8 cellular contexts compared by ENCODE assay signal in the genomic region with DNA sequence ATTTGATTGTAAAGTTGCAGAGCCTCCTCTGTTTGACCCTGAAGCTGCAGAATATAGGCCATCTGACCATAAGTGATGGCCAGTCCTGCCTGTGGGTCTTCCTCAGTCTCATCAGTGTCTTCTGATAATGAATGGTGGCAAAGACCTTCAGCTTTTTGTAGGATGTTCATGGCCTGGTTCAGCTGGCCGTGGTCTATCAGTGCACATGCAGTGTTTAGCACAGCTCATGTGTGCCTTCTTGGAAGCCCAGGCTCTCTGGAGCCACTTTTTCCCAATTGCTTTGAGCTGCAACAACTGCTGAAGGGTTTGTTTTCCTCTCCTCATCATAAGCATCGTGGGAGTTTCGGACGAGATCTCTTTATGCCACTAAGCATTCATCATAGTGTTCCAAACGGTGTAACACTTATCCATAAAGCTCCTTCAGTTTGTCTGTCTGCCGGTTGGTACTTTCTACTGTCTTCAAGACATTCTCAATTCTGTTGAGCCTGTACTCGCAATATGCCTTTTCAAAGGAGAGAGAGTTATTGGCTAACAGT.
DNase-seq lines count a peak whose midpoint lies in the region; ATAC-seq and TF ChIP-seq lines count a peak whose summit lies in the region.

No MANE protein-coding gene starts in this region.

- H3K27ac ChIP-seq in 22Rv1, result peak overlapping the region; percentile 84
- H3K27ac ChIP-seq in IMR-90 (ENCODE audit: insufficient read depth, low read length), result no peak overlapping the region
- H3K27ac ChIP-seq in epithelial cell of prostate, result peak overlapping the region; percentile 78

- H3K4me1 ChIP-seq in IMR-90 (ENCODE audit: control insufficient read depth, insufficient read depth, low read length), result peaks cover 5% of the 10 kb centered on the region; the same call in 1 of the 2 replicates

- peaks cover 6 to 38% of the 10 kb centered on the region in 2 experiments for H3K79me1 ChIP-seq in IMR-90 (ENCODE audit: low read depth in 1 of 2, low read length in 2 of 2)

- no peak for TF ChIP-seq RAD21 in IMR-90 (IDR thresholded peaks at IDR 0.05; ENCODE audit: low read length)

- no peak overlapping the region for H4K91ac ChIP-seq in IMR-90 (ENCODE audit: insufficient read depth, low read depth, low read length)

- no peak overlapping the region for H3K9ac ChIP-seq in IMR-90 (ENCODE audit: low read depth, low read length)

- DNase-seq in IMR-90 (no peak), epithelial cell of prostate (ENCODE audit: low read depth, low spot score) (no peak), HT-29 (ENCODE audit: low spot score) (no peak), GF-D8 (lab: John Stamatoyannopoulos, UW) (no peak), DMS153 treated with DMSO at 0.1 percent for 48 hours (lab: John Stamatoyannopoulos, UW; ENCODE audit: unreplicated experiment) (no peak)
- no peak for DNase-seq in stimulated activated naive CD4-positive, alpha-beta T cell treated with Interleukin-2 at 50 U/mL for 16 hours (lab: John Stamatoyannopoulos, UW)

- H2AK9ac ChIP-seq in IMR-90 (replicated peaks; ENCODE audit: low read depth, low read length, poor library complexity), result no peak overlapping the region

- no peak overlapping the region for H2BK5ac ChIP-seq in IMR-90 (ENCODE audit: low read depth, low read length, poor library complexity, severe bottlenecking)

- intact Hi-C loops in IMR-90 (cut with micrococcal nuclease), result no loop called here

- H3K4me2 ChIP-seq in IMR-90 (ENCODE audit: low read depth, low read length), result no peak overlapping the region

- no peak overlapping the region for H2AFZ ChIP-seq in IMR-90 (replicated peaks; ENCODE audit: low read length, poor library complexity)

- no peak overlapping the region for H4K8ac ChIP-seq in IMR-90 (ENCODE audit: low read depth in 2 of 2, low read length in 2 of 2)

- no peak for TF ChIP-seq POLR2A in IMR-90 (IDR thresholded peaks at IDR 0.05; ENCODE audit: low read depth, low read length)

- H3K36me3 ChIP-seq in IMR-90 (ENCODE audit: control insufficient read depth, insufficient read depth, low read length), result peaks cover 1% of the 10 kb centered on the region; the same call in 1 of the 2 replicates

- no peak overlapping the region; the same call in 1 of the 2 replicates for H4K5ac ChIP-seq in IMR-90 (ENCODE audit: low read depth, low read length)

- POLR2A ChIA-PET in IMR-90 (lab: Charles Lee; ENCODE audit: unreplicated experiment), result interaction anchor here (0.6 kb wide), 1 partner anchor 132 kb away, joined by 9 read pairs; no protein-coding TSS in a partner anchor

- dilution Hi-C loops in IMR-90 (cut with HindIII; ENCODE audit: low sequenced_read_pairs, unreplicated experiment), result no loop called here

- no peak overlapping the region for H2BK20ac ChIP-seq in IMR-90 (ENCODE audit: low read depth, low read length)

- no peak for TF ChIP-seq CTCF in 22Rv1 (IDR thresholded peaks at IDR 0.05)
- TF ChIP-seq CTCF in IMR-90 (conservative IDR thresholded peaks at IDR 0.05; ENCODE audit: low read depth, low read length), result no peak

- no peaks in the 10 kb centered on the region for H3K9me3 ChIP-seq in IMR-90 (ENCODE audit: control insufficient read depth, insufficient read depth, low read length)

- no peak overlapping the region for H2AK5ac ChIP-seq in IMR-90 (ENCODE audit: low read depth, low read length)

- no peak overlapping the region for H2BK15ac ChIP-seq in IMR-90 (ENCODE audit: low read depth, low read length)

- H3K18ac ChIP-seq in IMR-90 (ENCODE audit: low read depth, low read length), result no peak overlapping the region

- WGBS in IMR-90 (ENCODE audit: extremely low coverage in 2 of 2, insufficient read length in 1 of 2), 2 experiments, result 88% methylated on average over 4 of the region's 7 CpGs; no CpG with 5 or more reads in 1 of the 2 experiments

- peak overlapping the region; percentile 16; the same call in 1 of the 2 replicates for H3K23ac ChIP-seq in IMR-90 (ENCODE audit: low read depth, low read length)

- no peak overlapping the region for H3K14ac ChIP-seq in IMR-90 (replicated peaks; ENCODE audit: low read depth, low read length)

- no peak overlapping the region for H2BK120ac ChIP-seq in IMR-90 (ENCODE audit: low read depth, low read length)

- in situ Hi-C loops in IMR-90 (cut with MboI; ENCODE audit: low sequenced_read_pairs), result no loop called here

- no peak overlapping the region for H3K4me3 ChIP-seq in IMR-90 (ENCODE audit: insufficient read depth, low read depth, low read length)

- H3K27me3 ChIP-seq in IMR-90 (ENCODE audit: control insufficient read depth, insufficient read depth, low read length), result no peaks in the 10 kb centered on the region

- H4K20me1 ChIP-seq in IMR-90 (ENCODE audit: insufficient read depth, low read length), result peaks cover 25% of the 10 kb centered on the region

- CTCF ChIA-PET in IMR-90 (lab: Yijun Ruan, JAX), result no interaction called here

- no peak overlapping the region for H3K4ac ChIP-seq in IMR-90 (ENCODE audit: low read depth, low read length)

- ATAC-seq in GM18873 (IDR thresholded peaks at IDR 0.05; ENCODE audit: low FRiP score, unreplicated experiment) (peak; percentile 26), IMR-90 (ENCODE audit: low read depth) (no peak)

- peaks cover 11% of the 10 kb centered on the region for H3K9me1 ChIP-seq in IMR-90 (ENCODE audit: insufficient read depth, low read length)

- no TSS peak for BruUV-seq in IMR-90 (replicated peaks; lab: Mats Ljungman, UMichigan)

- no peak overlapping the region for H3K56ac ChIP-seq in IMR-90 (ENCODE audit: extremely low read depth, insufficient read depth, low read length)

TF ChIP-seq in IMR-90, 13 proteins besides CTCF, POLR2A, EP300 and RAD21:
- TF ChIP-seq FOS (IDR thresholded peaks at IDR 0.05; ENCODE audit: low read depth, low read length) (no peak), BHLHE40 (IDR thresholded peaks at IDR 0.05; ENCODE audit: low read depth, low read length) (no peak), SMC3 (IDR thresholded peaks at IDR 0.05; ENCODE audit: low read depth, low read length) (no peak), MAFK (IDR thresholded peaks at IDR 0.05; ENCODE audit: low read depth, low read length) (no peak), CHD1 (IDR thresholded peaks at IDR 0.05; ENCODE audit: low read depth, low read length) (no peak), NFE2L2 (IDR thresholded peaks at IDR 0.05; ENCODE audit: low read depth, low read length) (no peak), MAZ (IDR thresholded peaks at IDR 0.05; ENCODE audit: borderline replicate concordance, low read depth, low read length) (no peak), MXI1 (IDR thresholded peaks at IDR 0.05; ENCODE audit: borderline replicate concordance, low read depth, low read length) (no peak), RFX5 (IDR thresholded peaks at IDR 0.05; ENCODE audit: low read depth, low read length) (no peak), RCOR1 (IDR thresholded peaks at IDR 0.05; ENCODE audit: insufficient replicate concordance, low read length) (no peak), CEBPB (IDR thresholded peaks at IDR 0.05; ENCODE audit: low read depth, low read length) (no peak)
- TF ChIP-seq, protein P1, sequence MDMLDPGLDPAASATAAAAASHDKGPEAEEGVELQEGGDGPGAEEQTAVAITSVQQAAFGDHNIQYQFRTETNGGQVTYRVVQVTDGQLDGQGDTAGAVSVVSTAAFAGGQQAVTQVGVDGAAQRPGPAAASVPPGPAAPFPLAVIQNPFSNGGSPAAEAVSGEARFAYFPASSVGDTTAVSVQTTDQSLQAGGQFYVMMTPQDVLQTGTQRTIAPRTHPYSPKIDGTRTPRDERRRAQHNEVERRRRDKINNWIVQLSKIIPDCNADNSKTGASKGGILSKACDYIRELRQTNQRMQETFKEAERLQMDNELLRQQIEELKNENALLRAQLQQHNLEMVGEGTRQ (IDR thresholded peaks at IDR 0.05; ENCODE audit: low read depth, low read length), result no peak
- TF ChIP-seq, protein P2, sequence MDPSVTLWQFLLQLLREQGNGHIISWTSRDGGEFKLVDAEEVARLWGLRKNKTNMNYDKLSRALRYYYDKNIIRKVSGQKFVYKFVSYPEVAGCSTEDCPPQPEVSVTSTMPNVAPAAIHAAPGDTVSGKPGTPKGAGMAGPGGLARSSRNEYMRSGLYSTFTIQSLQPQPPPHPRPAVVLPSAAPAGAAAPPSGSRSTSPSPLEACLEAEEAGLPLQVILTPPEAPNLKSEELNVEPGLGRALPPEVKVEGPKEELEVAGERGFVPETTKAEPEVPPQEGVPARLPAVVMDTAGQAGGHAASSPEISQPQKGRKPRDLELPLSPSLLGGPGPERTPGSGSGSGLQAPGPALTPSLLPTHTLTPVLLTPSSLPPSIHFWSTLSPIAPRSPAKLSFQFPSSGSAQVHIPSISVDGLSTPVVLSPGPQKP (IDR thresholded peaks at IDR 0.05; ENCODE audit: borderline replicate concordance, low read depth, low read length), result no peak
